ENCODE assay signal across 1 cellular context in the genomic region with DNA sequence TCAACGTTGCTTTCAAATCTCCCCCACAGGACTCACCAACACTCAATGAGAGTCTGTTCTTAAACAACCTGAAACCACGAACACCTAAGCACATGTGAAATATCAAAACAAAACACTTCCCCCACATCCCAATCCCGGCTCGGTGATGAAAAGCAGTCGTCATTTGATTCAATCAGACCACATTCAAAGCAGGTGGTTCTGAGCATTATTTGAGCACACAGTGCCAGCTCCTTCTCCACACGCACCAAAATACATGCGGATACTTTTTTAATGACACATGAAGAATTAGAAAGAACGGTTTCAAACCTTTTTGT.
TF ChIP-seq lines count a peak whose summit lies in the region.

No MANE protein-coding gene starts in this region.

TF ChIP-seq in GM12878, 131 proteins besides CTCF, POLR2A, EP300 and RAD21 (continues in another document):
- TF ChIP-seq ZSCAN29 (IDR thresholded peaks at IDR 0.05) (no peak), NRF1 (conservative IDR thresholded peaks at IDR 0.05; ENCODE audit: low read depth, low read length) (no peak), GATAD2B (conservative IDR thresholded peaks at IDR 0.05; ENCODE audit: low read depth) (no peak), GABPA (IDR thresholded peaks at IDR 0.05; ENCODE audit: low read depth) (no peak), TCF3 (IDR thresholded peaks at IDR 0.05; ENCODE audit: borderline replicate concordance, insufficient read depth, low read depth, low read length) (no peak), ATF7 (IDR thresholded peaks at IDR 0.05; ENCODE audit: low read depth) (0 out of 2 replicates have a peak, but pooled peaks have one; percentile 33), RUNX3 (IDR thresholded peaks at IDR 0.05; ENCODE audit: low read length) (peak; percentile 87), HDGF (IDR thresholded peaks at IDR 0.05) (no peak), TBL1XR1 (IDR thresholded peaks at IDR 0.05; ENCODE audit: low read depth, low read length) (no peak), TAF1 (IDR thresholded peaks at IDR 0.05; ENCODE audit: borderline replicate concordance, low read depth, low read length) (no peak), SREBF2 (IDR thresholded peaks at IDR 0.05; ENCODE audit: low read length) (no peak), PML (IDR thresholded peaks at IDR 0.05; ENCODE audit: low read length) (no peak), NFXL1 (IDR thresholded peaks at IDR 0.05; ENCODE audit: borderline replicate concordance) (no peak), BCL11A (IDR thresholded peaks at IDR 0.05; ENCODE audit: low read depth, low read length) (peak; percentile 61), CBX5 (IDR thresholded peaks at IDR 0.05; ENCODE audit: low read depth) (no peak), IKZF1 (conservative IDR thresholded peaks at IDR 0.05) (no peak), SIX5 (IDR thresholded peaks at IDR 0.05; ENCODE audit: low read depth, low read length, severe bottlenecking) (no peak), ZNF24 (IDR thresholded peaks at IDR 0.05) (no peak), EED (IDR thresholded peaks at IDR 0.05; ENCODE audit: low read depth) (0 out of 2 replicates have a peak, but pooled peaks have one; percentile 29), ZNF217 (IDR thresholded peaks at IDR 0.05) (no peak), CBX3 (IDR thresholded peaks at IDR 0.05; ENCODE audit: borderline replicate concordance, low read depth) (no peak), SMAD5 (IDR thresholded peaks at IDR 0.05; ENCODE audit: low read depth) (no peak), WRNIP1 (IDR thresholded peaks at IDR 0.05; ENCODE audit: borderline replicate concordance, low read depth, low read length) (no peak), BRCA1 (IDR thresholded peaks at IDR 0.05; ENCODE audit: low read depth, low read length) (no peak), RFX5 (IDR thresholded peaks at IDR 0.05; ENCODE audit: low read depth, low read length) (no peak), MEF2A (IDR thresholded peaks at IDR 0.05; ENCODE audit: insufficient read depth, low read depth, low read length) (0 out of 2 replicates have a peak, but pooled peaks have one; percentile 33), RELA (IDR thresholded peaks at IDR 0.05; ENCODE audit: borderline replicate concordance, partially characterized antibody) (no peak), IRF4 (IDR thresholded peaks at IDR 0.05; ENCODE audit: low read depth, low read length) (0 out of 2 replicates have a peak, but pooled peaks have one; percentile 33), PAX8 (IDR thresholded peaks at IDR 0.05) (no peak), MTA2 (IDR thresholded peaks at IDR 0.05; ENCODE audit: low read depth) (peak; percentile 51; the same call in 1 of the 2 replicates), CREB1 (IDR thresholded peaks at IDR 0.05; ENCODE audit: low read depth) (0 out of 2 replicates have a peak, but pooled peaks have one; percentile 35), RBBP5 (conservative IDR thresholded peaks at IDR 0.05) (no peak), ESRRA (IDR thresholded peaks at IDR 0.05; ENCODE audit: low read length) (no peak), FOXM1 (IDR thresholded peaks at IDR 0.05; ENCODE audit: low read depth, low read length) (0 out of 2 replicates have a peak, but pooled peaks have one; percentile 22)
- TF ChIP-seq, protein P1, sequence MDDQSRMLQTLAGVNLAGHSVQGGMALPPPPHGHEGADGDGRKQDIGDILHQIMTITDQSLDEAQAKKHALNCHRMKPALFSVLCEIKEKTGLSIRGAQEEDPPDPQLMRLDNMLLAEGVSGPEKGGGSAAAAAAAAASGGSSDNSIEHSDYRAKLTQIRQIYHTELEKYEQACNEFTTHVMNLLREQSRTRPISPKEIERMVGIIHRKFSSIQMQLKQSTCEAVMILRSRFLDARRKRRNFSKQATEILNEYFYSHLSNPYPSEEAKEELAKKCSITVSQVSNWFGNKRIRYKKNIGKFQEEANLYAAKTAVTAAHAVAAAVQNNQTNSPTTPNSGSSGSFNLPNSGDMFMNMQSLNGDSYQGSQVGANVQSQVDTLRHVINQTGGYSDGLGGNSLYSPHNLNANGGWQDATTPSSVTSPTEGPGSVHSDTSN (IDR thresholded peaks at IDR 0.05; ENCODE audit: insufficient replicate concordance, low read depth, low read length): no peak
- TF ChIP-seq, protein P2, sequence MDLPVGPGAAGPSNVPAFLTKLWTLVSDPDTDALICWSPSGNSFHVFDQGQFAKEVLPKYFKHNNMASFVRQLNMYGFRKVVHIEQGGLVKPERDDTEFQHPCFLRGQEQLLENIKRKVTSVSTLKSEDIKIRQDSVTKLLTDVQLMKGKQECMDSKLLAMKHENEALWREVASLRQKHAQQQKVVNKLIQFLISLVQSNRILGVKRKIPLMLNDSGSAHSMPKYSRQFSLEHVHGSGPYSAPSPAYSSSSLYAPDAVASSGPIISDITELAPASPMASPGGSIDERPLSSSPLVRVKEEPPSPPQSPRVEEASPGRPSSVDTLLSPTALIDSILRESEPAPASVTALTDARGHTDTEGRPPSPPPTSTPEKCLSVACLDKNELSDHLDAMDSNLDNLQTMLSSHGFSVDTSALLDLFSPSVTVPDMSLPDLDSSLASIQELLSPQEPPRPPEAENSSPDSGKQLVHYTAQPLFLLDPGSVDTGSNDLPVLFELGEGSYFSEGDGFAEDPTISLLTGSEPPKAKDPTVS (IDR thresholded peaks at IDR 0.05; ENCODE audit: low read depth, low read length): no peak
- TF ChIP-seq, protein P3, sequence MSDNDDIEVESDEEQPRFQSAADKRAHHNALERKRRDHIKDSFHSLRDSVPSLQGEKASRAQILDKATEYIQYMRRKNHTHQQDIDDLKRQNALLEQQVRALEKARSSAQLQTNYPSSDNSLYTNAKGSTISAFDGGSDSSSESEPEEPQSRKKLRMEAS (IDR thresholded peaks at IDR 0.05; ENCODE audit: low read depth, low read length): no peak
- TF ChIP-seq, protein P4, sequence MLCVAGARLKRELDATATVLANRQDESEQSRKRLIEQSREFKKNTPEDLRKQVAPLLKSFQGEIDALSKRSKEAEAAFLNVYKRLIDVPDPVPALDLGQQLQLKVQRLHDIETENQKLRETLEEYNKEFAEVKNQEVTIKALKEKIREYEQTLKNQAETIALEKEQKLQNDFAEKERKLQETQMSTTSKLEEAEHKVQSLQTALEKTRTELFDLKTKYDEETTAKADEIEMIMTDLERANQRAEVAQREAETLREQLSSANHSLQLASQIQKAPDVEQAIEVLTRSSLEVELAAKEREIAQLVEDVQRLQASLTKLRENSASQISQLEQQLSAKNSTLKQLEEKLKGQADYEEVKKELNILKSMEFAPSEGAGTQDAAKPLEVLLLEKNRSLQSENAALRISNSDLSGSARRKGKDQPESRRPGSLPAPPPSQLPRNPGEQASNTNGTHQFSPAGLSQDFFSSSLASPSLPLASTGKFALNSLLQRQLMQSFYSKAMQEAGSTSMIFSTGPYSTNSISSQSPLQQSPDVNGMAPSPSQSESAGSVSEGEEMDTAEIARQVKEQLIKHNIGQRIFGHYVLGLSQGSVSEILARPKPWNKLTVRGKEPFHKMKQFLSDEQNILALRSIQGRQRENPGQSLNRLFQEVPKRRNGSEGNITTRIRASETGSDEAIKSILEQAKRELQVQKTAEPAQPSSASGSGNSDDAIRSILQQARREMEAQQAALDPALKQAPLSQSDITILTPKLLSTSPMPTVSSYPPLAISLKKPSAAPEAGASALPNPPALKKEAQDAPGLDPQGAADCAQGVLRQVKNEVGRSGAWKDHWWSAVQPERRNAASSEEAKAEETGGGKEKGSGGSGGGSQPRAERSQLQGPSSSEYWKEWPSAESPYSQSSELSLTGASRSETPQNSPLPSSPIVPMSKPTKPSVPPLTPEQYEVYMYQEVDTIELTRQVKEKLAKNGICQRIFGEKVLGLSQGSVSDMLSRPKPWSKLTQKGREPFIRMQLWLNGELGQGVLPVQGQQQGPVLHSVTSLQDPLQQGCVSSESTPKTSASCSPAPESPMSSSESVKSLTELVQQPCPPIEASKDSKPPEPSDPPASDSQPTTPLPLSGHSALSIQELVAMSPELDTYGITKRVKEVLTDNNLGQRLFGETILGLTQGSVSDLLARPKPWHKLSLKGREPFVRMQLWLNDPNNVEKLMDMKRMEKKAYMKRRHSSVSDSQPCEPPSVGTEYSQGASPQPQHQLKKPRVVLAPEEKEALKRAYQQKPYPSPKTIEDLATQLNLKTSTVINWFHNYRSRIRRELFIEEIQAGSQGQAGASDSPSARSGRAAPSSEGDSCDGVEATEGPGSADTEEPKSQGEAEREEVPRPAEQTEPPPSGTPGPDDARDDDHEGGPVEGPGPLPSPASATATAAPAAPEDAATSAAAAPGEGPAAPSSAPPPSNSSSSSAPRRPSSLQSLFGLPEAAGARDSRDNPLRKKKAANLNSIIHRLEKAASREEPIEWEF (IDR thresholded peaks at IDR 0.05; ENCODE audit: insufficient replicate concordance, low read depth, low read length): no peak
- TF ChIP-seq, protein P5, sequence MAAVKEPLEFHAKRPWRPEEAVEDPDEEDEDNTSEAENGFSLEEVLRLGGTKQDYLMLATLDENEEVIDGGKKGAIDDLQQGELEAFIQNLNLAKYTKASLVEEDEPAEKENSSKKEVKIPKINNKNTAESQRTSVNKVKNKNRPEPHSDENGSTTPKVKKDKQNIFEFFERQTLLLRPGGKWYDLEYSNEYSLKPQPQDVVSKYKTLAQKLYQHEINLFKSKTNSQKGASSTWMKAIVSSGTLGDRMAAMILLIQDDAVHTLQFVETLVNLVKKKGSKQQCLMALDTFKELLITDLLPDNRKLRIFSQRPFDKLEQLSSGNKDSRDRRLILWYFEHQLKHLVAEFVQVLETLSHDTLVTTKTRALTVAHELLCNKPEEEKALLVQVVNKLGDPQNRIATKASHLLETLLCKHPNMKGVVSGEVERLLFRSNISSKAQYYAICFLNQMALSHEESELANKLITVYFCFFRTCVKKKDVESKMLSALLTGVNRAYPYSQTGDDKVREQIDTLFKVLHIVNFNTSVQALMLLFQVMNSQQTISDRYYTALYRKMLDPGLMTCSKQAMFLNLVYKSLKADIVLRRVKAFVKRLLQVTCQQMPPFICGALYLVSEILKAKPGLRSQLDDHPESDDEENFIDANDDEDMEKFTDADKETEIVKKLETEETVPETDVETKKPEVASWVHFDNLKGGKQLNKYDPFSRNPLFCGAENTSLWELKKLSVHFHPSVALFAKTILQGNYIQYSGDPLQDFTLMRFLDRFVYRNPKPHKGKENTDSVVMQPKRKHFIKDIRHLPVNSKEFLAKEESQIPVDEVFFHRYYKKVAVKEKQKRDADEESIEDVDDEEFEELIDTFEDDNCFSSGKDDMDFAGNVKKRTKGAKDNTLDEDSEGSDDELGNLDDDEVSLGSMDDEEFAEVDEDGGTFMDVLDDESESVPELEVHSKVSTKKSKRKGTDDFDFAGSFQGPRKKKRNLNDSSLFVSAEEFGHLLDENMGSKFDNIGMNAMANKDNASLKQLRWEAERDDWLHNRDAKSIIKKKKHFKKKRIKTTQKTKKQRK (IDR thresholded peaks at IDR 0.05; ENCODE audit: low read depth, low read length): no peak
- TF ChIP-seq, protein P6, sequence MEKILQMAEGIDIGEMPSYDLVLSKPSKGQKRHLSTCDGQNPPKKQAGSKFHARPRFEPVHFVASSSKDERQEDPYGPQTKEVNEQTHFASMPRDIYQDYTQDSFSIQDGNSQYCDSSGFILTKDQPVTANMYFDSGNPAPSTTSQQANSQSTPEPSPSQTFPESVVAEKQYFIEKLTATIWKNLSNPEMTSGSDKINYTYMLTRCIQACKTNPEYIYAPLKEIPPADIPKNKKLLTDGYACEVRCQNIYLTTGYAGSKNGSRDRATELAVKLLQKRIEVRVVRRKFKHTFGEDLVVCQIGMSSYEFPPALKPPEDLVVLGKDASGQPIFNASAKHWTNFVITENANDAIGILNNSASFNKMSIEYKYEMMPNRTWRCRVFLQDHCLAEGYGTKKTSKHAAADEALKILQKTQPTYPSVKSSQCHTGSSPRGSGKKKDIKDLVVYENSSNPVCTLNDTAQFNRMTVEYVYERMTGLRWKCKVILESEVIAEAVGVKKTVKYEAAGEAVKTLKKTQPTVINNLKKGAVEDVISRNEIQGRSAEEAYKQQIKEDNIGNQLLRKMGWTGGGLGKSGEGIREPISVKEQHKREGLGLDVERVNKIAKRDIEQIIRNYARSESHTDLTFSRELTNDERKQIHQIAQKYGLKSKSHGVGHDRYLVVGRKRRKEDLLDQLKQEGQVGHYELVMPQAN (conservative IDR thresholded peaks at IDR 0.05): no peak
- TF ChIP-seq, protein P7, sequence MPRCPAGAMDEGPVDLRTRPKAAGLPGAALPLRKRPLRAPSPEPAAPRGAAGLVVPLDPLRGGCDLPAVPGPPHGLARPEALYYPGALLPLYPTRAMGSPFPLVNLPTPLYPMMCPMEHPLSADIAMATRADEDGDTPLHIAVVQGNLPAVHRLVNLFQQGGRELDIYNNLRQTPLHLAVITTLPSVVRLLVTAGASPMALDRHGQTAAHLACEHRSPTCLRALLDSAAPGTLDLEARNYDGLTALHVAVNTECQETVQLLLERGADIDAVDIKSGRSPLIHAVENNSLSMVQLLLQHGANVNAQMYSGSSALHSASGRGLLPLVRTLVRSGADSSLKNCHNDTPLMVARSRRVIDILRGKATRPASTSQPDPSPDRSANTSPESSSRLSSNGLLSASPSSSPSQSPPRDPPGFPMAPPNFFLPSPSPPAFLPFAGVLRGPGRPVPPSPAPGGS (IDR thresholded peaks at IDR 0.05; ENCODE audit: borderline replicate concordance, insufficient read depth, low read depth, low read length, poor library complexity, severe bottlenecking): no peak
- TF ChIP-seq, protein P8, sequence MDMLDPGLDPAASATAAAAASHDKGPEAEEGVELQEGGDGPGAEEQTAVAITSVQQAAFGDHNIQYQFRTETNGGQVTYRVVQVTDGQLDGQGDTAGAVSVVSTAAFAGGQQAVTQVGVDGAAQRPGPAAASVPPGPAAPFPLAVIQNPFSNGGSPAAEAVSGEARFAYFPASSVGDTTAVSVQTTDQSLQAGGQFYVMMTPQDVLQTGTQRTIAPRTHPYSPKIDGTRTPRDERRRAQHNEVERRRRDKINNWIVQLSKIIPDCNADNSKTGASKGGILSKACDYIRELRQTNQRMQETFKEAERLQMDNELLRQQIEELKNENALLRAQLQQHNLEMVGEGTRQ (IDR thresholded peaks at IDR 0.05; ENCODE audit: borderline replicate concordance, low read depth, low read length): no peak
- TF ChIP-seq, protein P9, sequence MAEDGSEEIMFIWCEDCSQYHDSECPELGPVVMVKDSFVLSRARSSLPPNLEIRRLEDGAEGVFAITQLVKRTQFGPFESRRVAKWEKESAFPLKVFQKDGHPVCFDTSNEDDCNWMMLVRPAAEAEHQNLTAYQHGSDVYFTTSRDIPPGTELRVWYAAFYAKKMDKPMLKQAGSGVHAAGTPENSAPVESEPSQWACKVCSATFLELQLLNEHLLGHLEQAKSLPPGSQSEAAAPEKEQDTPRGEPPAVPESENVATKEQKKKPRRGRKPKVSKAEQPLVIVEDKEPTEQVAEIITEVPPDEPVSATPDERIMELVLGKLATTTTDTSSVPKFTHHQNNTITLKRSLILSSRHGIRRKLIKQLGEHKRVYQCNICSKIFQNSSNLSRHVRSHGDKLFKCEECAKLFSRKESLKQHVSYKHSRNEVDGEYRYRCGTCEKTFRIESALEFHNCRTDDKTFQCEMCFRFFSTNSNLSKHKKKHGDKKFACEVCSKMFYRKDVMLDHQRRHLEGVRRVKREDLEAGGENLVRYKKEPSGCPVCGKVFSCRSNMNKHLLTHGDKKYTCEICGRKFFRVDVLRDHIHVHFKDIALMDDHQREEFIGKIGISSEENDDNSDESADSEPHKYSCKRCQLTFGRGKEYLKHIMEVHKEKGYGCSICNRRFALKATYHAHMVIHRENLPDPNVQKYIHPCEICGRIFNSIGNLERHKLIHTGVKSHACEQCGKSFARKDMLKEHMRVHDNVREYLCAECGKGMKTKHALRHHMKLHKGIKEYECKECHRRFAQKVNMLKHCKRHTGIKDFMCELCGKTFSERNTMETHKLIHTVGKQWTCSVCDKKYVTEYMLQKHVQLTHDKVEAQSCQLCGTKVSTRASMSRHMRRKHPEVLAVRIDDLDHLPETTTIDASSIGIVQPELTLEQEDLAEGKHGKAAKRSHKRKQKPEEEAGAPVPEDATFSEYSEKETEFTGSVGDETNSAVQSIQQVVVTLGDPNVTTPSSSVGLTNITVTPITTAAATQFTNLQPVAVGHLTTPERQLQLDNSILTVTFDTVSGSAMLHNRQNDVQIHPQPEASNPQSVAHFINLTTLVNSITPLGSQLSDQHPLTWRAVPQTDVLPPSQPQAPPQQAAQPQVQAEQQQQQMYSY (CRISPR knock-in tag; IDR thresholded peaks at IDR 0.05): no peak
